ENCODE assay signal across 18 cellular contexts in genomic region chr20:16173044-16173443, GRCh38.
"Had no signal": no experiment of that assay in that cellular context is flagged by ENCODE, and none has a peak within 500 bp of the region (broad histone marks: within the 10 kb centered on the region; RNA-seq: fewer than 3 reads in every experiment).

No MANE protein-coding gene starts in this region.

- H3K36me3 Mint-ChIP-seq: mesothelial cell of epicardium had no signal

- DNase-seq: dermis blood vessel endothelial cell; dorsolateral prefrontal cortex; effector CD4-positive, alpha-beta T cell; effector memory CD4-positive, alpha-beta T cell; foreskin keratinocyte; heart left ventricle; hypothalamus; left cardiac atrium; left lung; left ventricle myocardium superior; lower lobe of right lung; mesenchymal stem cell; mucosa of descending colon had no signal

- ATAC-seq: foreskin keratinocyte, gastroesophageal sphincter, heart left ventricle, left cardiac atrium, left lung, left ventricle myocardium superior, lower lobe of right lung, mucosa of descending colon had no signal

- H3K4me1 ChIP-seq: esophagus muscularis mucosa, foreskin keratinocyte, gastroesophageal sphincter, heart left ventricle, left lung, lower lobe of right lung had no signal

- H3K36me3 ChIP-seq: esophagus muscularis mucosa, gastroesophageal sphincter, heart left ventricle, left lung, lower lobe of right lung had no signal

- H3K4me3 ChIP-seq: coronary artery, dorsolateral prefrontal cortex, esophagus muscularis mucosa, gastroesophageal sphincter, heart left ventricle, hepatocyte, left lung, lower lobe of right lung, mucosa of descending colon had no signal

- H3K79me2 ChIP-seq: hepatocyte had no signal

- H3K27ac ChIP-seq: coronary artery, dorsolateral prefrontal cortex, esophagus muscularis mucosa, foreskin keratinocyte, gastroesophageal sphincter, heart left ventricle, hepatocyte, left lung, lower lobe of right lung had no signal

- H3K27ac Mint-ChIP-seq: mesothelial cell of epicardium had no signal

- H2AFZ ChIP-seq: hepatocyte had no signal

- H3K27me3 ChIP-seq: esophagus muscularis mucosa, foreskin keratinocyte, gastroesophageal sphincter, hepatocyte, left lung had no signal

- H3K9me3 ChIP-seq: gastroesophageal sphincter, left lung, lower lobe of right lung, mucosa of descending colon had no signal

- H3K4me2 ChIP-seq: hepatocyte had no signal

- H3K4me3 Mint-ChIP-seq: mesothelial cell of epicardium had no signal
